8 cellular contexts compared by ENCODE assay signal in genomic region chr4:52657630-52658501, GRCh38. TPM values are rescaled to one million over a fixed set of nuclear protein-coding genes. Genes with fewer than 3 reads are reported as not detected.
DNase-seq lines count a peak whose midpoint lies in the region; ATAC-seq and TF ChIP-seq lines count a peak whose summit lies in the region.

No MANE protein-coding gene starts in this region.

- in situ Hi-C loops in astrocyte of the spinal cord (cut with HindIII; ENCODE audit: low sequenced_read_pairs): no loop called here

- H3K4me3 Mint-ChIP-seq in CD14-positive monocyte: peak overlapping the region; percentile 74 to 75
- peak overlapping the region; percentile 74 for H3K4me3 Mint-ChIP-seq in stimulated activated memory B cell treated with anti-CD40 and anti-IgM and Interleukin-4, amounts not matched to agents 10 μg/mL and 1 μg/mL and 100 μg/mL, for 72 hours

- H3K27me3 Mint-ChIP-seq in CD14-positive monocyte (ENCODE audit: low read depth in 3 of 3): peaks cover 3 to 14% (median 9%) of the 10 kb centered on the region in 3 donors
- no peaks in the 10 kb centered on the region for H3K27me3 Mint-ChIP-seq in stimulated activated memory B cell treated with anti-CD40 and anti-IgM and Interleukin-4, amounts not matched to agents 10 μg/mL and 1 μg/mL and 100 μg/mL, for 72 hours

- TF ChIP-seq CTCF in CD14-positive monocyte (IDR thresholded peaks at IDR 0.05): no peak
- TF ChIP-seq CTCF in astrocyte of the spinal cord (IDR thresholded peaks at IDR 0.05; ENCODE audit: low read depth, low read length): peak; percentile 9

- peak overlapping the region in 1 of 7 donors; percentile 18 for H3K27ac Mint-ChIP-seq in CD14-positive monocyte
- peak overlapping the region; percentile 83 for H3K27ac Mint-ChIP-seq in stimulated activated memory B cell treated with anti-CD40 and anti-IgM and Interleukin-4, amounts not matched to agents 10 μg/mL and 1 μg/mL and 100 μg/mL, for 72 hours

- intact Hi-C loops in CD14-positive monocyte (cut with micrococcal nuclease): no loop called here

- no peak for DNase-seq in CD14-positive monocyte (ENCODE audit: low spot score)
- DNase-seq in astrocyte of the spinal cord (ENCODE audit: low read depth, low spot score): peak; percentile 59
- peak; percentile 70 for DNase-seq in iPS-NIHi7 (ENCODE audit: extremely low spot score)

- ATAC-seq in stimulated activated memory B cell treated with anti-CD40 and anti-IgM and Interleukin-4, amounts not matched to agents 10 μg/mL and 1 μg/mL and 100 μg/mL, for 72 hours: no peak
- ATAC-seq in GM19023 (IDR thresholded peaks at IDR 0.05; ENCODE audit: unreplicated experiment) (no peak), GM21526 (IDR thresholded peaks at IDR 0.05; ENCODE audit: low FRiP score, unreplicated experiment) (no peak), GM21360 (IDR thresholded peaks at IDR 0.05; ENCODE audit: unreplicated experiment) (no peak)

- TF ChIP-seq EP300 in Ishikawa (IDR thresholded peaks at IDR 0.05; ENCODE audit: borderline replicate concordance): no peak

- H3K4me1 Mint-ChIP-seq in CD14-positive monocyte: peaks cover 26% of the 10 kb centered on the region
- H3K4me1 Mint-ChIP-seq in stimulated activated memory B cell treated with anti-CD40 and anti-IgM and Interleukin-4, amounts not matched to agents 10 μg/mL and 1 μg/mL and 100 μg/mL, for 72 hours: peaks cover 39% of the 10 kb centered on the region

- no peak for TF ChIP-seq RAD21 in Ishikawa (IDR thresholded peaks at IDR 0.05; ENCODE audit: low read depth)

- peaks cover 0 to 14% of the 10 kb centered on the region in 2 donors for H3K36me3 Mint-ChIP-seq in CD14-positive monocyte
- peaks cover 26% of the 10 kb centered on the region for H3K36me3 Mint-ChIP-seq in stimulated activated memory B cell treated with anti-CD40 and anti-IgM and Interleukin-4, amounts not matched to agents 10 μg/mL and 1 μg/mL and 100 μg/mL, for 72 hours

- peaks cover 0 to 3% (median 0%) of the 10 kb centered on the region in 7 donors for H3K9me3 Mint-ChIP-seq in CD14-positive monocyte
- peaks cover 3% of the 10 kb centered on the region for H3K9me3 Mint-ChIP-seq in stimulated activated memory B cell treated with anti-CD40 and anti-IgM and Interleukin-4, amounts not matched to agents 10 μg/mL and 1 μg/mL and 100 μg/mL, for 72 hours

- peak overlapping the region; percentile 70 for H3K4me3 ChIP-seq in astrocyte of the spinal cord (ENCODE audit: low read depth, low read length)

TF ChIP-seq in Ishikawa, 13 proteins besides CTCF, POLR2A, EP300 and RAD21:
- TF ChIP-seq MAX (IDR thresholded peaks at IDR 0.05): peak; percentile 60
- TF ChIP-seq CEBPB (IDR thresholded peaks at IDR 0.05): no peak
TF ChIP-seq in Ishikawa: peak in this region for 1.

RNA-seq across cellular contexts. Expression of gene USP46, which starts 1.2 kb away (rescaled TPM):
- polyA plus RNA-seq in CD14-positive monocyte: 1 to 10 TPM; 2.3 to 3.9 TPM
